2 cellular contexts compared by ENCODE assay signal in genomic region chr10:89425000-89425399, GRCh38.
TF ChIP-seq lines count a peak whose summit lies in the region.

No MANE protein-coding gene starts in this region.

TF ChIP-seq in A549, 52 proteins besides CTCF, POLR2A, EP300 and RAD21 (continued from another document):
- TF ChIP-seq BHLHE40 (IDR thresholded peaks at IDR 0.05; ENCODE audit: low read depth, low read length), result no peak
- no peak for TF ChIP-seq GATA3 (IDR thresholded peaks at IDR 0.05; ENCODE audit: borderline replicate concordance)
- TF ChIP-seq ELK1 (IDR thresholded peaks at IDR 0.05; ENCODE audit: low read depth, low read length), result no peak
- no peak for TF ChIP-seq CHD2 (IDR thresholded peaks at IDR 0.05; ENCODE audit: low read length, partially characterized antibody)
- TF ChIP-seq JUNB (IDR thresholded peaks at IDR 0.05), result no peak
- TF ChIP-seq EHMT2 (IDR thresholded peaks at IDR 0.05; ENCODE audit: low read depth), result no peak
- no peak for TF ChIP-seq ESRRA (IDR thresholded peaks at IDR 0.05; ENCODE audit: borderline replicate concordance, low read length)
- no peak for TF ChIP-seq HEYL (CRISPR knock-in tag; IDR thresholded peaks at IDR 0.05)

TF ChIP-seq in liver, 16 proteins besides CTCF, POLR2A, EP300 and RAD21 (continued from another document):
- TF ChIP-seq ZBTB33 (IDR thresholded peaks at IDR 0.05), result no peak
